In genomic region chr20:61887694-61888093, GRCh38 we compare ENCODE assay signal across 16 cellular contexts.
"Had no signal": no experiment of that assay in that cellular context is flagged by ENCODE, and none has a peak within 500 bp of the region (broad histone marks: within the 10 kb centered on the region; RNA-seq: fewer than 3 reads in every experiment).

No MANE protein-coding gene starts in this region.

- H3K27ac ChIP-seq: body of pancreas, foreskin keratinocyte, heart right ventricle, left lung, pancreas, prostate gland, tibial nerve, VCaP had no signal

- H3K4me3 ChIP-seq: body of pancreas, heart right ventricle, left lung, pancreas, prostate gland, tibial nerve had no signal

- H3K36me3 Mint-ChIP-seq: activated CD4-positive, alpha-beta memory T cell treated with anti-CD3 and anti-CD28 coated beads for 36 hours; activated naive CD4-positive, alpha-beta T cell treated with anti-CD3 and anti-CD28 coated beads, Interleukin-2, amount 50 U/mL, for 72 hours had no signal

- H3K9me3 Mint-ChIP-seq: activated CD4-positive, alpha-beta memory T cell treated with anti-CD3 and anti-CD28 coated beads for 36 hours; activated T-cell treated with anti-CD3 and anti-CD28 coated beads, Interleukin-2, amount 50 U/mL, for 4 hours had no signal

- H3K4me3 Mint-ChIP-seq: activated CD4-positive, alpha-beta memory T cell treated with anti-CD3 and anti-CD28 coated beads for 36 hours; activated T-cell treated with anti-CD3 and anti-CD28 coated beads, Interleukin-2, amount 50 U/mL, for 4 hours; naive B cell; nephron progenitor cell had no signal

- H3K27ac Mint-ChIP-seq: activated CD4-positive, alpha-beta memory T cell treated with anti-CD3 and anti-CD28 coated beads for 36 hours; activated naive CD4-positive, alpha-beta T cell treated with anti-CD3 and anti-CD28 coated beads, Interleukin-2, amount 50 U/mL, for 72 hours; activated T-helper 2 cell treated with anti-CD3 and anti-CD28 coated beads, Interferon-gamma antibody, Interleukin-2, Interleukin-4, amounts not matched to agents 10 μg/mL and 5 μg/mL and 100 μg/mL, durations not matched to agents 14 hours and 24 hours and 36 hours; nephron progenitor cell had no signal

- H3K4me1 ChIP-seq: body of pancreas, foreskin keratinocyte, heart right ventricle, left lung, pancreas, prostate gland had no signal

- H3K27me3 ChIP-seq: pancreas, tibial nerve had no signal

- H3K36me3 ChIP-seq: heart right ventricle, left lung, pancreas, prostate gland, tibial nerve had no signal

- ATAC-seq: body of pancreas had no signal

- DNase-seq: activated T-cell treated with anti-CD3 and anti-CD28 coated beads, Interleukin-2, amount 50 U/mL, for 4 hours; kidney glomerular epithelial cell; stimulated activated naive CD4-positive, alpha-beta T cell treated with Interleukin-2 at 50 U/mL for 16 hours had no signal

- H3K9me3 ChIP-seq: body of pancreas, left lung, pancreas, prostate gland had no signal
